8 cellular contexts compared by ENCODE assay signal in the genomic region with DNA sequence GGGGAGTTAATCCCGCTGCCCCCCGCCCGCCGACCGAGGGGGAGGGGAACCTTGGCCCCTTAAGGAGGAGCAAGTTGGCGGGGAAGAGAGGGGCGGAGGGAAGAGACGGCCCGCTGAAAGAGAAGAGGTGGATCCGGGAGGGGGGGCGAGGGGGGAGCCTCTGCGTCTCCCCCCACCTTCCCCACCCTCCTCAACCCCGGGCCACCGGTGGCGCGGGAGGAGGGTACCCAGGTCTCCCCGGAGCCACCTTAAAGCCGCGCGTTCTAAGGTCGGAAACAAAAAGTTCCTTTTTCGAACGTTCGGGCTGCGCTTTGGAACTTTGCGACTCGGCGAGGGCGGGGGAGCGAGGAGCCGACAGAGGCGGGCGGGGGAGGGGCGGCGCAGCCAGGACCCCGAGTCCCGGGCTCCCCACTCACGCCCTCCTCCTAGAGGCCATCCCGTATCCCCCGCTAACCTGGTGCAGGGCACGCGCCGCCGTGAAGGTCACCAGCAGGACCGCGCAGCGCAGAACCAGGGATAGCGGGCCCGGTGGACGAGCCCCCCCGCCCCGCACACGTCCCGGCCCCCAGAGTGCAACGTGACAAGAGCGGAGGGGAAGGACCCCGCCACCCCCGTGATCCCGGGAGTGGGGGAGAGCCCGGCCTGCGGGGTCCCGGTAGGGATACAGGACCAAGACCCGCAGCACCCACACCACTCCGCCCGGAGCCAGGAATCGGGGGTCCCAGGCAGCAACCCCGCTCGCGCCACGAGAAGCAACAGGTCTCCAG. TPM values are rescaled to one million over a fixed set of nuclear protein-coding genes. Genes with fewer than 3 reads are reported as not detected.
A peak's percentile ranks its signal among the peaks of the same experiment; 100 is the strongest.
DNase-seq lines count a peak whose midpoint lies in the region; ATAC-seq, FAIRE-seq and TF ChIP-seq lines count a peak whose summit lies in the region.

No MANE protein-coding gene starts in this region.

- peak overlapping the region; percentile 89 for H3K9ac ChIP-seq in endothelial cell of umbilical vein (replicated peaks; ENCODE audit: extremely low read depth, insufficient read depth, low read length)

- peak overlapping the region; percentile 86 for H3K4me3 Mint-ChIP-seq in CD8-positive, alpha-beta T cell

- no peaks in the 10 kb centered on the region for H3K9me3 ChIP-seq in CD8-positive, alpha-beta T cell (ENCODE audit: low read length)
- H3K9me3 ChIP-seq in endothelial cell of umbilical vein (replicated peaks; ENCODE audit: control insufficient read depth, insufficient read depth, low read length) (no peaks in the 10 kb centered on the region), mucosa of descending colon (no peaks in the 10 kb centered on the region)

- peak; percentile 56 to 84 (median 76) for DNase-seq in CD8-positive, alpha-beta T cell
- DNase-seq in H7 (peak; percentile 94), NCI-H69 (lab: John Stamatoyannopoulos, UW) (peak; percentile 89), endothelial cell of umbilical vein (ENCODE audit: low read depth, low spot score) (peak; percentile 76), mucosa of descending colon (peak; percentile 85 to 91 (median 86))
- peak; percentile 34 for DNase-seq in activated CD8-positive, alpha-beta memory T cell treated with anti-CD3 and anti-CD28 coated beads, Interleukin-2, amount 50 U/mL, for 1 hour (ENCODE audit: extremely low read depth)
- peak; percentile 49 to 63 for DNase-seq in stimulated activated CD8-positive, alpha-beta memory T cell treated with anti-CD3 and anti-CD28 coated beads, Interleukin-4, amount 100 ng/mL, for 1 hour (ENCODE audit: low read depth in 2 of 2, low spot score in 1 of 2)

- H3K36me3 ChIP-seq in CD8-positive, alpha-beta T cell (ENCODE audit: insufficient read depth, low read length): no peaks in the 10 kb centered on the region
- peaks cover 3% of the 10 kb centered on the region for H3K36me3 ChIP-seq in H7 (replicated peaks; ENCODE audit: control insufficient read depth, insufficient read depth, low read length)
- peaks cover 4 to 11% of the 10 kb centered on the region in 2 experiments for H3K36me3 ChIP-seq in endothelial cell of umbilical vein (ENCODE audit: control insufficient read depth in 2 of 2, extremely low read depth in 1 of 2, insufficient read depth in 2 of 2, low read length in 2 of 2)
- H3K36me3 ChIP-seq in mucosa of descending colon (ENCODE audit: low read depth): no peaks in the 10 kb centered on the region

- no peak for TF ChIP-seq CTCF in CD8-positive, alpha-beta T cell (IDR thresholded peaks at IDR 0.05)
- TF ChIP-seq CTCF in endothelial cell of umbilical vein (IDR thresholded peaks at IDR 0.05; ENCODE audit: extremely low read depth in 1 of 2, insufficient read depth in 1 of 2, low read depth in 1 of 2, low read length in 2 of 2): no peak
- no peak for TF ChIP-seq CTCF in mucosa of descending colon (IDR thresholded peaks at IDR 0.05)

- H4K20me1 ChIP-seq in endothelial cell of umbilical vein (replicated peaks; ENCODE audit: control insufficient read depth, extremely low read depth, insufficient read depth, low read length): no peaks in the 10 kb centered on the region

- POLR2A ChIA-PET in CD8-positive, alpha-beta T cell (lab: Charles Lee): no interaction called here
- POLR2A ChIA-PET in endothelial cell of umbilical vein (lab: Charles Lee): no interaction called here

- H3K4me1 ChIP-seq in CD8-positive, alpha-beta T cell (ENCODE audit: insufficient read depth, low read length): peaks cover 40% of the 10 kb centered on the region
- peaks cover 34% of the 10 kb centered on the region for H3K4me1 ChIP-seq in endothelial cell of umbilical vein (ENCODE audit: control insufficient read depth, extremely low read depth, insufficient read depth, low read length)
- H3K4me1 ChIP-seq in mucosa of descending colon (ENCODE audit: low read depth): peaks cover 13% of the 10 kb centered on the region

- peak overlapping the region; percentile 87 for H3K27ac Mint-ChIP-seq in CD8-positive, alpha-beta T cell

- intact Hi-C loops in CD8-positive, alpha-beta T cell (cut with DNase I, micrococcal nuclease): loop anchor here (1.0 kb wide), 4 partner anchors 10 to 34 kb away; a partner anchor contains a TSS
- intact Hi-C loops in endothelial cell of umbilical vein (cut with micrococcal nuclease) (no loop called here), mucosa of descending colon (cut with DNase I, micrococcal nuclease) (no loop called here)

- H2AFZ ChIP-seq in endothelial cell of umbilical vein (ENCODE audit: low read depth, low read length): no peak overlapping the region

- H3K9me3 Mint-ChIP-seq in CD8-positive, alpha-beta T cell: no peaks in the 10 kb centered on the region

- H3K4me1 Mint-ChIP-seq in CD8-positive, alpha-beta T cell (ENCODE audit: low read depth): peaks cover 29% of the 10 kb centered on the region

- peaks cover 9% of the 10 kb centered on the region for H3K36me3 Mint-ChIP-seq in CD8-positive, alpha-beta T cell

- dilution Hi-C loops in endothelial cell of umbilical vein (cut with MboI; ENCODE audit: extremely low pct_ligation_motif_present, low sequenced_read_pairs): no loop called here

- TSS peak; percentile 7 for BruUV-seq in endothelial cell of umbilical vein (replicated peaks; lab: Mats Ljungman, UMichigan)

- H3K4me2 ChIP-seq in endothelial cell of umbilical vein (ENCODE audit: insufficient read depth, low read length): peak overlapping the region; percentile 34

- no peaks in the 10 kb centered on the region for H3K27me3 ChIP-seq in CD8-positive, alpha-beta T cell (ENCODE audit: insufficient read depth, low read length)
- H3K27me3 ChIP-seq in H7 (ENCODE audit: control insufficient read depth, insufficient read depth, low read length): no peaks in the 10 kb centered on the region; the same call in 1 of the 2 replicates
- no peaks in the 10 kb centered on the region for H3K27me3 ChIP-seq in endothelial cell of umbilical vein (ENCODE audit: control insufficient read depth in 2 of 2, insufficient read depth in 2 of 2, low read length in 2 of 2)

- no peaks in the 10 kb centered on the region for H3K27me3 Mint-ChIP-seq in CD8-positive, alpha-beta T cell (ENCODE audit: low read depth)

- peak; percentile 45 for ATAC-seq in CD8-positive, alpha-beta T cell
- ATAC-seq in mucosa of descending colon: peak; percentile 61
- no peak for ATAC-seq in GM19351 (IDR thresholded peaks at IDR 0.05; ENCODE audit: unreplicated experiment)

- H3K4me3 ChIP-seq in CD8-positive, alpha-beta T cell (ENCODE audit: low read depth, low read length): peak overlapping the region; percentile 97
- peak overlapping the region; percentile 99 for H3K4me3 ChIP-seq in H7 (ENCODE audit: insufficient read depth, low read depth, low read length)
- peak overlapping the region; percentile 83 to 98 (median 94) for H3K4me3 ChIP-seq in endothelial cell of umbilical vein (replicated peaks in 1 of 3; ENCODE audit: insufficient read depth in 1 of 3, low read depth in 1 of 3, low read length in 3 of 3)
- peak overlapping the region; percentile 94 for H3K4me3 ChIP-seq in mucosa of descending colon

- peaks cover 52% of the 10 kb centered on the region for H3K79me2 ChIP-seq in endothelial cell of umbilical vein (ENCODE audit: control insufficient read depth, insufficient read depth, low read length)

- no peaks in the 10 kb centered on the region for H3K9me1 ChIP-seq in endothelial cell of umbilical vein (replicated peaks; ENCODE audit: control insufficient read depth, extremely low read depth, insufficient read depth, low read length)

- CTCF ChIA-PET in CD8-positive, alpha-beta T cell (lab: Charles Lee): interaction anchor here (1.4 kb wide), 1 partner anchor 10 kb away, joined by 3 read pairs; no protein-coding TSS in a partner anchor
- CTCF ChIA-PET in endothelial cell of umbilical vein (lab: Charles Lee): no interaction called here

- peak; percentile 41 for TF ChIP-seq POLR2A in endothelial cell of umbilical vein (IDR thresholded peaks at IDR 0.05; ENCODE audit: low read depth, low read length)

- H3K27ac ChIP-seq in CD8-positive, alpha-beta T cell (ENCODE audit: low read depth, low read length): peak overlapping the region; percentile 97
- H3K27ac ChIP-seq in endothelial cell of umbilical vein (ENCODE audit: insufficient read depth, low read depth, low read length): peak overlapping the region; percentile 70

- FAIRE-seq in endothelial cell of umbilical vein (lab: Jason Lieb, UNC): peak; percentile 80

RNA-seq across cellular contexts. Expression of a gene that starts 0.7 kb away (rescaled TPM):
- 10 to 100 TPM; 92.1 to 95.1 TPM for total RNA-seq in CD8-positive, alpha-beta T cell
- total RNA-seq in H7 (2014; rRNA removed; shearing (Covaris generic)): 73.0 and 106 TPM in 2 replicates
- 117 and 130 TPM in 2 replicates for total RNA-seq in endothelial cell of umbilical vein
- 102 and 125 TPM in 2 replicates for polyA plus RNA-seq in endothelial cell of umbilical vein
- polyA plus RNA-seq in endothelial cell of umbilical vein (2011; cell fraction: cytosol; rRNA removed): 43.3 and 54.3 TPM in 2 replicates
- polyA plus RNA-seq in endothelial cell of umbilical vein (2011; cell fraction: nucleus; rRNA removed): 130 and 152 TPM in 2 replicates
- 40.7 and 61.9 TPM in 2 replicates for polyA plus RNA-seq in endothelial cell of umbilical vein (2012)
- polyA minus RNA-seq in endothelial cell of umbilical vein: 76.4 and 95.4 TPM in 2 replicates
- polyA minus RNA-seq in endothelial cell of umbilical vein (2011; cell fraction: cytosol; rRNA and poly(A)+ RNA removed): 26.5 TPM
- 38.5 and 45.5 TPM in 2 replicates for polyA minus RNA-seq in endothelial cell of umbilical vein (2011; cell fraction: nucleus; rRNA and poly(A)+ RNA removed)
- total RNA-seq in mucosa of descending colon: 10 to 100 TPM; 35.7 to 75.2 (median 42.0) TPM

RNA-seq across cellular contexts. Expression of a gene that starts 11.9 kb away (rescaled TPM):
- total RNA-seq in CD8-positive, alpha-beta T cell: 10 to 100 TPM; 15.1 to 15.2 TPM
- 29.1 and 40.4 TPM in 2 replicates for total RNA-seq in H7 (2014; rRNA removed; shearing (Covaris generic))
- total RNA-seq in endothelial cell of umbilical vein: 48.3 and 49.5 TPM in 2 replicates
- polyA plus RNA-seq in endothelial cell of umbilical vein: 73.7 and 74.7 TPM in 2 replicates
- 43.0 and 46.7 TPM in 2 replicates for polyA plus RNA-seq in endothelial cell of umbilical vein (2011; cell fraction: cytosol; rRNA removed)
- 38.6 and 45.0 TPM in 2 replicates for polyA plus RNA-seq in endothelial cell of umbilical vein (2011; cell fraction: nucleus; rRNA removed)
- 51.1 and 56.5 TPM in 2 replicates for polyA plus RNA-seq in endothelial cell of umbilical vein (2012)
- polyA minus RNA-seq in endothelial cell of umbilical vein: 42.6 and 53.2 TPM in 2 replicates
- 12.4 TPM for polyA minus RNA-seq in endothelial cell of umbilical vein (2011; cell fraction: cytosol; rRNA and poly(A)+ RNA removed)
- 10.8 and 11.8 TPM in 2 replicates for polyA minus RNA-seq in endothelial cell of umbilical vein (2011; cell fraction: nucleus; rRNA and poly(A)+ RNA removed)
- total RNA-seq in mucosa of descending colon: 10 to 100 TPM; 41.8 to 52.0 (median 46.9) TPM

RNA-seq across cellular contexts. Expression of a gene that starts 14.8 kb away (rescaled TPM):
- total RNA-seq in CD8-positive, alpha-beta T cell: 100 to 1,000 TPM; 111 to 112 TPM
- total RNA-seq in H7 (2014; rRNA removed; shearing (Covaris generic)): 16.1 and 20.1 TPM in 2 replicates
- total RNA-seq in endothelial cell of umbilical vein: 86.0 and 86.3 TPM in 2 replicates
- polyA plus RNA-seq in endothelial cell of umbilical vein: 18.4 and 23.5 TPM in 2 replicates
- polyA plus RNA-seq in endothelial cell of umbilical vein (2011; cell fraction: cytosol; rRNA removed): 15.8 and 26.9 TPM in 2 replicates
- polyA plus RNA-seq in endothelial cell of umbilical vein (2011; cell fraction: nucleus; rRNA removed): 59.1 and 69.4 TPM in 2 replicates
- polyA plus RNA-seq in endothelial cell of umbilical vein (2012): 28.9 and 43.8 TPM in 2 replicates
- polyA minus RNA-seq in endothelial cell of umbilical vein: 9.1 and 9.7 TPM in 2 replicates
- 11.2 TPM for polyA minus RNA-seq in endothelial cell of umbilical vein (2011; cell fraction: cytosol; rRNA and poly(A)+ RNA removed)
- 15.3 and 26.1 TPM in 2 replicates for polyA minus RNA-seq in endothelial cell of umbilical vein (2011; cell fraction: nucleus; rRNA and poly(A)+ RNA removed)
- total RNA-seq in mucosa of descending colon: 10 to 100 TPM; 47.3 to 78.0 (median 50.0) TPM

RNA-seq across cellular contexts. Expression of a gene that starts 34.2 kb away (rescaled TPM):
- 1 to 10 TPM; 8.7 to 9.4 TPM for total RNA-seq in CD8-positive, alpha-beta T cell
- total RNA-seq in H7 (2014; rRNA removed; shearing (Covaris generic)): 14.6 and 16.1 TPM in 2 replicates
- 13.3 and 13.4 TPM in 2 replicates for total RNA-seq in endothelial cell of umbilical vein
- 6.5 and 8.0 TPM in 2 replicates for polyA plus RNA-seq in endothelial cell of umbilical vein
- 3.5 and 3.7 TPM in 2 replicates for polyA plus RNA-seq in endothelial cell of umbilical vein (2011; cell fraction: cytosol; rRNA removed)
- polyA plus RNA-seq in endothelial cell of umbilical vein (2011; cell fraction: nucleus; rRNA removed): 4.0 and 4.5 TPM in 2 replicates
- 8.1 and 8.7 TPM in 2 replicates for polyA plus RNA-seq in endothelial cell of umbilical vein (2012)
- polyA minus RNA-seq in endothelial cell of umbilical vein: 10.5 and 13.9 TPM in 2 replicates
- 3.8 TPM for polyA minus RNA-seq in endothelial cell of umbilical vein (2011; cell fraction: cytosol; rRNA and poly(A)+ RNA removed)
- polyA minus RNA-seq in endothelial cell of umbilical vein (2011; cell fraction: nucleus; rRNA and poly(A)+ RNA removed): 6.1 and 6.9 TPM in 2 replicates
- 10 to 100 TPM in 2 of 3 donors, 1 to 10 TPM in 1; 9.9 to 13.4 (median 10.4) TPM for total RNA-seq in mucosa of descending colon

RNA-seq across cellular contexts. Expression of a gene that starts 36.8 kb away (rescaled TPM):
- 100 to 1,000 TPM; 112 to 115 TPM for total RNA-seq in CD8-positive, alpha-beta T cell
- total RNA-seq in H7 (2014; rRNA removed; shearing (Covaris generic)): 58.0 and 63.6 TPM in 2 replicates
- total RNA-seq in endothelial cell of umbilical vein (19.3 and 19.5 TPM in 2 replicates), mucosa of descending colon (10 to 100 TPM; 28.0 to 40.1 (median 35.7) TPM)
- polyA plus RNA-seq in endothelial cell of umbilical vein: 34.8 and 38.5 TPM in 2 replicates
- 18.5 and 24.2 TPM in 2 replicates for polyA plus RNA-seq in endothelial cell of umbilical vein (2011; cell fraction: cytosol; rRNA removed)
- polyA plus RNA-seq in endothelial cell of umbilical vein (2011; cell fraction: nucleus; rRNA removed): 12.7 and 16.1 TPM in 2 replicates
- 14.2 and 19.6 TPM in 2 replicates for polyA plus RNA-seq in endothelial cell of umbilical vein (2012)
- 12.6 and 12.8 TPM in 2 replicates for polyA minus RNA-seq in endothelial cell of umbilical vein
- polyA minus RNA-seq in endothelial cell of umbilical vein (2011; cell fraction: cytosol; rRNA and poly(A)+ RNA removed): 5.8 TPM
- polyA minus RNA-seq in endothelial cell of umbilical vein (2011; cell fraction: nucleus; rRNA and poly(A)+ RNA removed): 3.5 and 6.1 TPM in 2 replicates

Comparison
In these comparisons a context has a peak if more than half of its experiments do, and no peak if none do; other contexts are left out.
1. DNase-seq: peak in every context shown above with its lines; median percentile 94 in H7; 89 in NCI-H69; 86 in mucosa of descending colon; 76 in CD8-positive, alpha-beta T cell; 76 in endothelial cell of umbilical vein; 56 in stimulated activated CD8-positive, alpha-beta memory T cell treated with anti-CD3 and anti-CD28 coated beads, Interleukin-4, amount 100 ng/mL, for 1 hour; 34 in activated CD8-positive, alpha-beta memory T cell treated with anti-CD3 and anti-CD28 coated beads, Interleukin-2, amount 50 U/mL, for 1 hour.
2. intact Hi-C loops: an anchor here in CD8-positive, alpha-beta T cell (1.0 kb wide); none called in endothelial cell of umbilical vein and mucosa of descending colon.